ENCODE assay signal across 1 cellular context in genomic region chr2:227163998-227164744, GRCh38.
TF ChIP-seq lines count a peak whose summit lies in the region.

COL4A3 (plus strand) TSS chr2:227164624; CDS start chr2:227164727, 103 bp downstream.
COL4A4 (minus strand) TSS chr2:227164205; CDS start chr2:227147483, 16,722 bp downstream.

TF ChIP-seq in HepG2, 621 proteins besides CTCF, POLR2A, EP300 and RAD21 (continued from another document):
- TF ChIP-seq ZBTB26 (CRISPR knock-in tag; IDR thresholded peaks at IDR 0.05; ENCODE audit: borderline replicate concordance) (no peak), ZNF383 (CRISPR knock-in tag; IDR thresholded peaks at IDR 0.05; ENCODE audit: borderline replicate concordance) (no peak), TERF1 (CRISPR knock-in tag; IDR thresholded peaks at IDR 0.05) (no peak), MZF1 (CRISPR knock-in tag; IDR thresholded peaks at IDR 0.05; ENCODE audit: borderline replicate concordance) (no peak), ZSCAN5A (CRISPR knock-in tag; IDR thresholded peaks at IDR 0.05; ENCODE audit: borderline replicate concordance) (no peak), ZNF841 (CRISPR knock-in tag; IDR thresholded peaks at IDR 0.05; ENCODE audit: borderline replicate concordance) (no peak), NCOA5 (CRISPR knock-in tag; IDR thresholded peaks at IDR 0.05) (no peak), HNRNPK (IDR thresholded peaks at IDR 0.05; ENCODE audit: low read depth, low read length, poor library complexity, severe bottlenecking) (peak; percentile 80), RARA (CRISPR knock-in tag; IDR thresholded peaks at IDR 0.05) (no peak), ZNF614 (CRISPR knock-in tag; IDR thresholded peaks at IDR 0.05; ENCODE audit: borderline replicate concordance) (no peak), ZNF513 (CRISPR knock-in tag; conservative IDR thresholded peaks at IDR 0.05) (no peak), POGK (CRISPR knock-in tag; conservative IDR thresholded peaks at IDR 0.05) (0 out of 2 replicates have a peak, but pooled peaks have one; percentile 19), PCBP2 (optimal IDR thresholded peaks at IDR 0.05; ENCODE audit: low read depth, low read length, poor library complexity, severe bottlenecking) (no peak), TEF (CRISPR knock-in tag; IDR thresholded peaks at IDR 0.05) (no peak), MTF2 (CRISPR knock-in tag; IDR thresholded peaks at IDR 0.05; ENCODE audit: borderline replicate concordance) (0 out of 2 replicates have a peak, but pooled peaks have one; percentile 1), CEBPG (CRISPR knock-in tag; IDR thresholded peaks at IDR 0.05) (no peak), ETV5 (CRISPR knock-in tag; IDR thresholded peaks at IDR 0.05; ENCODE audit: borderline replicate concordance) (no peak), PAXIP1 (CRISPR knock-in tag; conservative IDR thresholded peaks at IDR 0.05) (no peak), LRRFIP1 (CRISPR knock-in tag; conservative IDR thresholded peaks at IDR 0.05) (no peak), PRPF4 (IDR thresholded peaks at IDR 0.05; ENCODE audit: low read depth, low read length, poor library complexity, severe bottlenecking) (no peak)
